In the genomic region with DNA sequence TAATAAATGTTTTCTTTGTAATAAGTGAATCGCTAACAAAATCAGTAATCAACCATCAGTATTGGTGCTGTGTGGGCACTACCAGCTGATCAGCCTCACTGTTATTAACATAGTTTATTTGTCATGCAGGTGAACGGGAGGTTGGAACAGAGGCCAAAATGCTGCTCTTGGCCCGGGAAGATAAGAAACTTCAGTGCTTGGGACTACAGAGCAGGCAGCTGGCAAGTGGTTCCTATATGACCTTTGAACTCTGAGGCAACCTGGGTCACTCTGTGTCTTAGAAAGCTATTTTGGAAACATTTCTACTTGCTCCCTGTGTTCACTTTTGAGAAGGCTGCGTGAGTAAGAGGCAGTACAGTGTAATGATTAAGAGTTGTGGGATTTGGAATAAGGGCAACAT, we compare ENCODE assay signal across 1 cellular context.
TF ChIP-seq lines count a peak whose summit lies in the region.

No MANE protein-coding gene starts in this region.

TF ChIP-seq in K562, 482 proteins besides CTCF, POLR2A, EP300 and RAD21 (continues in another document):
- TF ChIP-seq ARID1B (IDR thresholded peaks at IDR 0.05), result 0 out of 2 replicates have a peak, but pooled peaks have one; percentile 20
- TF ChIP-seq GTF2F1 (IDR thresholded peaks at IDR 0.05; ENCODE audit: low read depth, low read length), result no peak
- TF ChIP-seq RBM34 (IDR thresholded peaks at IDR 0.05; ENCODE audit: borderline replicate concordance, insufficient read depth, low read length), result no peak
- no peak for TF ChIP-seq ZNF133 (CRISPR knock-in tag; IDR thresholded peaks at IDR 0.05)
- no peak for TF ChIP-seq MEF2D (tag; conservative IDR thresholded peaks at IDR 0.05; ENCODE audit: low read depth)
- TF ChIP-seq RBBP5 (IDR thresholded peaks at IDR 0.05; ENCODE audit: borderline replicate concordance, insufficient read depth, low read length, poor library complexity, severe bottlenecking), result no peak
- no peak for TF ChIP-seq THRA (IDR thresholded peaks at IDR 0.05)
- TF ChIP-seq MCM7 (IDR thresholded peaks at IDR 0.05), result no peak
- TF ChIP-seq, protein P1, sequence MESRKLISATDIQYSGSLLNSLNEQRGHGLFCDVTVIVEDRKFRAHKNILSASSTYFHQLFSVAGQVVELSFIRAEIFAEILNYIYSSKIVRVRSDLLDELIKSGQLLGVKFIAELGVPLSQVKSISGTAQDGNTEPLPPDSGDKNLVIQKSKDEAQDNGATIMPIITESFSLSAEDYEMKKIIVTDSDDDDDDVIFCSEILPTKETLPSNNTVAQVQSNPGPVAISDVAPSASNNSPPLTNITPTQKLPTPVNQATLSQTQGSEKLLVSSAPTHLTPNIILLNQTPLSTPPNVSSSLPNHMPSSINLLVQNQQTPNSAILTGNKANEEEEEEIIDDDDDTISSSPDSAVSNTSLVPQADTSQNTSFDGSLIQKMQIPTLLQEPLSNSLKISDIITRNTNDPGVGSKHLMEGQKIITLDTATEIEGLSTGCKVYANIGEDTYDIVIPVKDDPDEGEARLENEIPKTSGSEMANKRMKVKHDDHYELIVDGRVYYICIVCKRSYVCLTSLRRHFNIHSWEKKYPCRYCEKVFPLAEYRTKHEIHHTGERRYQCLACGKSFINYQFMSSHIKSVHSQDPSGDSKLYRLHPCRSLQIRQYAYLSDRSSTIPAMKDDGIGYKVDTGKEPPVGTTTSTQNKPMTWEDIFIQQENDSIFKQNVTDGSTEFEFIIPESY (CRISPR knock-in tag; IDR thresholded peaks at IDR 0.05), result no peak
- TF ChIP-seq ELF1 (tag; IDR thresholded peaks at IDR 0.05), result no peak
- TF ChIP-seq, protein P2, sequence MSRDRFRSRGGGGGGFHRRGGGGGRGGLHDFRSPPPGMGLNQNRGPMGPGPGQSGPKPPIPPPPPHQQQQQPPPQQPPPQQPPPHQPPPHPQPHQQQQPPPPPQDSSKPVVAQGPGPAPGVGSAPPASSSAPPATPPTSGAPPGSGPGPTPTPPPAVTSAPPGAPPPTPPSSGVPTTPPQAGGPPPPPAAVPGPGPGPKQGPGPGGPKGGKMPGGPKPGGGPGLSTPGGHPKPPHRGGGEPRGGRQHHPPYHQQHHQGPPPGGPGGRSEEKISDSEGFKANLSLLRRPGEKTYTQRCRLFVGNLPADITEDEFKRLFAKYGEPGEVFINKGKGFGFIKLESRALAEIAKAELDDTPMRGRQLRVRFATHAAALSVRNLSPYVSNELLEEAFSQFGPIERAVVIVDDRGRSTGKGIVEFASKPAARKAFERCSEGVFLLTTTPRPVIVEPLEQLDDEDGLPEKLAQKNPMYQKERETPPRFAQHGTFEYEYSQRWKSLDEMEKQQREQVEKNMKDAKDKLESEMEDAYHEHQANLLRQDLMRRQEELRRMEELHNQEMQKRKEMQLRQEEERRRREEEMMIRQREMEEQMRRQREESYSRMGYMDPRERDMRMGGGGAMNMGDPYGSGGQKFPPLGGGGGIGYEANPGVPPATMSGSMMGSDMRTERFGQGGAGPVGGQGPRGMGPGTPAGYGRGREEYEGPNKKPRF (IDR thresholded peaks at IDR 0.05; ENCODE audit: low read depth, low read length), result no peak
- TF ChIP-seq NCOR1 (IDR thresholded peaks at IDR 0.05), result 0 out of 2 replicates have a peak, but pooled peaks have one; percentile 23
- TF ChIP-seq CBFA2T3 (IDR thresholded peaks at IDR 0.05), result peak; percentile 78
- TF ChIP-seq, protein P3, sequence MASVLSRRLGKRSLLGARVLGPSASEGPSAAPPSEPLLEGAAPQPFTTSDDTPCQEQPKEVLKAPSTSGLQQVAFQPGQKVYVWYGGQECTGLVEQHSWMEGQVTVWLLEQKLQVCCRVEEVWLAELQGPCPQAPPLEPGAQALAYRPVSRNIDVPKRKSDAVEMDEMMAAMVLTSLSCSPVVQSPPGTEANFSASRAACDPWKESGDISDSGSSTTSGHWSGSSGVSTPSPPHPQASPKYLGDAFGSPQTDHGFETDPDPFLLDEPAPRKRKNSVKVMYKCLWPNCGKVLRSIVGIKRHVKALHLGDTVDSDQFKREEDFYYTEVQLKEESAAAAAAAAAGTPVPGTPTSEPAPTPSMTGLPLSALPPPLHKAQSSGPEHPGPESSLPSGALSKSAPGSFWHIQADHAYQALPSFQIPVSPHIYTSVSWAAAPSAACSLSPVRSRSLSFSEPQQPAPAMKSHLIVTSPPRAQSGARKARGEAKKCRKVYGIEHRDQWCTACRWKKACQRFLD (CRISPR knock-in tag; IDR thresholded peaks at IDR 0.05), result no peak
- TF ChIP-seq ZNF23 (CRISPR knock-in tag; IDR thresholded peaks at IDR 0.05), result no peak
- TF ChIP-seq POLR2AphosphoS5 (IDR thresholded peaks at IDR 0.05; ENCODE audit: control insufficient read depth, insufficient read depth, low read depth, low read length), result 0 out of 2 replicates have a peak, but pooled peaks have one; percentile 35
- no peak for TF ChIP-seq SIN3B (IDR thresholded peaks at IDR 0.05; ENCODE audit: low read depth)
- TF ChIP-seq JUND (IDR thresholded peaks at IDR 0.05; ENCODE audit: borderline replicate concordance, low read depth, low read length), result no peak
- TF ChIP-seq JUND (tag; IDR thresholded peaks at IDR 0.05; ENCODE audit: borderline replicate concordance, low read depth, low read length), result no peak
- no peak for TF ChIP-seq NFYB (IDR thresholded peaks at IDR 0.05; ENCODE audit: extremely low read depth, insufficient read length)
- peak; percentile 45; the same call in 1 of the 2 replicates for TF ChIP-seq TEAD4 (IDR thresholded peaks at IDR 0.05; ENCODE audit: low read length)
- TF ChIP-seq TEAD4 (CRISPR knock-in tag; IDR thresholded peaks at IDR 0.05; ENCODE audit: borderline replicate concordance), result no peak
- TF ChIP-seq ZNF239 (CRISPR knock-in tag; IDR thresholded peaks at IDR 0.05), result no peak
- peak; percentile 91 for TF ChIP-seq NR2C1 (IDR thresholded peaks at IDR 0.05)
- TF ChIP-seq NR2C1 (tag; IDR thresholded peaks at IDR 0.05), result peak; percentile 92
- no peak for TF ChIP-seq YBX1 (IDR thresholded peaks at IDR 0.05)
- no peak for TF ChIP-seq CREB3 (tag; conservative IDR thresholded peaks at IDR 0.05; ENCODE audit: low read depth)
- TF ChIP-seq, protein P4, sequence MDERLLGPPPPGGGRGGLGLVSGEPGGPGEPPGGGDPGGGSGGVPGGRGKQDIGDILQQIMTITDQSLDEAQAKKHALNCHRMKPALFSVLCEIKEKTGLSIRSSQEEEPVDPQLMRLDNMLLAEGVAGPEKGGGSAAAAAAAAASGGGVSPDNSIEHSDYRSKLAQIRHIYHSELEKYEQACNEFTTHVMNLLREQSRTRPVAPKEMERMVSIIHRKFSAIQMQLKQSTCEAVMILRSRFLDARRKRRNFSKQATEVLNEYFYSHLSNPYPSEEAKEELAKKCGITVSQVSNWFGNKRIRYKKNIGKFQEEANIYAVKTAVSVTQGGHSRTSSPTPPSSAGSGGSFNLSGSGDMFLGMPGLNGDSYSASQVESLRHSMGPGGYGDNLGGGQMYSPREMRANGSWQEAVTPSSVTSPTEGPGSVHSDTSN (CRISPR knock-in tag; IDR thresholded peaks at IDR 0.05; ENCODE audit: low read depth), result no peak
- TF ChIP-seq, protein P4 (tag; conservative IDR thresholded peaks at IDR 0.05; ENCODE audit: low read depth), result no peak
- peak; percentile 75 for TF ChIP-seq NR2C2 (CRISPR knock-in tag; IDR thresholded peaks at IDR 0.05)
- TF ChIP-seq NR2C2 (tag; IDR thresholded peaks at IDR 0.05), result peak; percentile 78
- no peak for TF ChIP-seq SLC30A9 (CRISPR knock-in tag; IDR thresholded peaks at IDR 0.05)
- TF ChIP-seq DACH1 (IDR thresholded peaks at IDR 0.05; ENCODE audit: partially characterized antibody), result peak; percentile 35
- TF ChIP-seq, protein P5, sequence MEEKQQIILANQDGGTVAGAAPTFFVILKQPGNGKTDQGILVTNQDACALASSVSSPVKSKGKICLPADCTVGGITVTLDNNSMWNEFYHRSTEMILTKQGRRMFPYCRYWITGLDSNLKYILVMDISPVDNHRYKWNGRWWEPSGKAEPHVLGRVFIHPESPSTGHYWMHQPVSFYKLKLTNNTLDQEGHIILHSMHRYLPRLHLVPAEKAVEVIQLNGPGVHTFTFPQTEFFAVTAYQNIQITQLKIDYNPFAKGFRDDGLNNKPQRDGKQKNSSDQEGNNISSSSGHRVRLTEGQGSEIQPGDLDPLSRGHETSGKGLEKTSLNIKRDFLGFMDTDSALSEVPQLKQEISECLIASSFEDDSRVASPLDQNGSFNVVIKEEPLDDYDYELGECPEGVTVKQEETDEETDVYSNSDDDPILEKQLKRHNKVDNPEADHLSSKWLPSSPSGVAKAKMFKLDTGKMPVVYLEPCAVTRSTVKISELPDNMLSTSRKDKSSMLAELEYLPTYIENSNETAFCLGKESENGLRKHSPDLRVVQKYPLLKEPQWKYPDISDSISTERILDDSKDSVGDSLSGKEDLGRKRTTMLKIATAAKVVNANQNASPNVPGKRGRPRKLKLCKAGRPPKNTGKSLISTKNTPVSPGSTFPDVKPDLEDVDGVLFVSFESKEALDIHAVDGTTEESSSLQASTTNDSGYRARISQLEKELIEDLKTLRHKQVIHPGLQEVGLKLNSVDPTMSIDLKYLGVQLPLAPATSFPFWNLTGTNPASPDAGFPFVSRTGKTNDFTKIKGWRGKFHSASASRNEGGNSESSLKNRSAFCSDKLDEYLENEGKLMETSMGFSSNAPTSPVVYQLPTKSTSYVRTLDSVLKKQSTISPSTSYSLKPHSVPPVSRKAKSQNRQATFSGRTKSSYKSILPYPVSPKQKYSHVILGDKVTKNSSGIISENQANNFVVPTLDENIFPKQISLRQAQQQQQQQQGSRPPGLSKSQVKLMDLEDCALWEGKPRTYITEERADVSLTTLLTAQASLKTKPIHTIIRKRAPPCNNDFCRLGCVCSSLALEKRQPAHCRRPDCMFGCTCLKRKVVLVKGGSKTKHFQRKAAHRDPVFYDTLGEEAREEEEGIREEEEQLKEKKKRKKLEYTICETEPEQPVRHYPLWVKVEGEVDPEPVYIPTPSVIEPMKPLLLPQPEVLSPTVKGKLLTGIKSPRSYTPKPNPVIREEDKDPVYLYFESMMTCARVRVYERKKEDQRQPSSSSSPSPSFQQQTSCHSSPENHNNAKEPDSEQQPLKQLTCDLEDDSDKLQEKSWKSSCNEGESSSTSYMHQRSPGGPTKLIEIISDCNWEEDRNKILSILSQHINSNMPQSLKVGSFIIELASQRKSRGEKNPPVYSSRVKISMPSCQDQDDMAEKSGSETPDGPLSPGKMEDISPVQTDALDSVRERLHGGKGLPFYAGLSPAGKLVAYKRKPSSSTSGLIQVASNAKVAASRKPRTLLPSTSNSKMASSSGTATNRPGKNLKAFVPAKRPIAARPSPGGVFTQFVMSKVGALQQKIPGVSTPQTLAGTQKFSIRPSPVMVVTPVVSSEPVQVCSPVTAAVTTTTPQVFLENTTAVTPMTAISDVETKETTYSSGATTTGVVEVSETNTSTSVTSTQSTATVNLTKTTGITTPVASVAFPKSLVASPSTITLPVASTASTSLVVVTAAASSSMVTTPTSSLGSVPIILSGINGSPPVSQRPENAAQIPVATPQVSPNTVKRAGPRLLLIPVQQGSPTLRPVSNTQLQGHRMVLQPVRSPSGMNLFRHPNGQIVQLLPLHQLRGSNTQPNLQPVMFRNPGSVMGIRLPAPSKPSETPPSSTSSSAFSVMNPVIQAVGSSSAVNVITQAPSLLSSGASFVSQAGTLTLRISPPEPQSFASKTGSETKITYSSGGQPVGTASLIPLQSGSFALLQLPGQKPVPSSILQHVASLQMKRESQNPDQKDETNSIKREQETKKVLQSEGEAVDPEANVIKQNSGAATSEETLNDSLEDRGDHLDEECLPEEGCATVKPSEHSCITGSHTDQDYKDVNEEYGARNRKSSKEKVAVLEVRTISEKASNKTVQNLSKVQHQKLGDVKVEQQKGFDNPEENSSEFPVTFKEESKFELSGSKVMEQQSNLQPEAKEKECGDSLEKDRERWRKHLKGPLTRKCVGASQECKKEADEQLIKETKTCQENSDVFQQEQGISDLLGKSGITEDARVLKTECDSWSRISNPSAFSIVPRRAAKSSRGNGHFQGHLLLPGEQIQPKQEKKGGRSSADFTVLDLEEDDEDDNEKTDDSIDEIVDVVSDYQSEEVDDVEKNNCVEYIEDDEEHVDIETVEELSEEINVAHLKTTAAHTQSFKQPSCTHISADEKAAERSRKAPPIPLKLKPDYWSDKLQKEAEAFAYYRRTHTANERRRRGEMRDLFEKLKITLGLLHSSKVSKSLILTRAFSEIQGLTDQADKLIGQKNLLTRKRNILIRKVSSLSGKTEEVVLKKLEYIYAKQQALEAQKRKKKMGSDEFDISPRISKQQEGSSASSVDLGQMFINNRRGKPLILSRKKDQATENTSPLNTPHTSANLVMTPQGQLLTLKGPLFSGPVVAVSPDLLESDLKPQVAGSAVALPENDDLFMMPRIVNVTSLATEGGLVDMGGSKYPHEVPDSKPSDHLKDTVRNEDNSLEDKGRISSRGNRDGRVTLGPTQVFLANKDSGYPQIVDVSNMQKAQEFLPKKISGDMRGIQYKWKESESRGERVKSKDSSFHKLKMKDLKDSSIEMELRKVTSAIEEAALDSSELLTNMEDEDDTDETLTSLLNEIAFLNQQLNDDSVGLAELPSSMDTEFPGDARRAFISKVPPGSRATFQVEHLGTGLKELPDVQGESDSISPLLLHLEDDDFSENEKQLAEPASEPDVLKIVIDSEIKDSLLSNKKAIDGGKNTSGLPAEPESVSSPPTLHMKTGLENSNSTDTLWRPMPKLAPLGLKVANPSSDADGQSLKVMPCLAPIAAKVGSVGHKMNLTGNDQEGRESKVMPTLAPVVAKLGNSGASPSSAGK (IDR thresholded peaks at IDR 0.05), result no peak
- TF ChIP-seq NR3C1 (CRISPR knock-in tag; IDR thresholded peaks at IDR 0.05), result no peak
- TF ChIP-seq SREBF1 (IDR thresholded peaks at IDR 0.05; ENCODE audit: borderline replicate concordance, low read depth, low read length), result no peak
